In the genomic region with DNA sequence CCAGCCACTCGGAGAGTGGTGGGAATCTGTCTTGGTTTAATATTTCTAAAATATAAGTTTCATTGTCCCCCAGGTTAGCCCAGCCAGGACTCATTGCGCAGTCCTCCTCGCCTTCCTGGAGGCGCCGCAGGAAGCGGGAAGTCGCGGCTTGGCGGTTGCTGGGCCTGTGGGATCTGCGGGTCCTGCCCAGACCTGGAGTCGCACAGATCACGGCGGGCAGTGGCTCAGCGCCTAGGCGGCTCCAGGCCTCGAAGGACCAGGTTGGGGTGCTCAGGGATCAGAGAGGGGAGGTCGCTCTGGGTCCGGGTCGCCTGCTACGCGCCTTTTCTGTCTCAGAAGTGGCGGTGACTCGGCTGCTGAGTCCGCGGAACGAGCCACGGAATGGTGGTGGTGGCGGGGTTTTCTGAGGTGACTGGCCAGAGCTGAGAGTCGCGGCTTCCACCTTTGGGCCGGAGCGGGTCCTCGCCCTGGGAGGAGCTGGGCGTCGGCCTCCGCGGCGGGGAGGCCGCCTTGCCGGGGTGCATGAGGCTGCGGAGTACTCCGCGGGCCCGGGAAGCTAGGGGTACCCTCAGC, we compare ENCODE assay signal across 14 cellular contexts. TPM values are rescaled to one million over a fixed set of nuclear protein-coding genes. Genes with fewer than 3 reads are reported as not detected.
DNase-seq lines count a peak whose midpoint lies in the region; ATAC-seq and TF ChIP-seq lines count a peak whose summit lies in the region.
"Had no signal": no experiment of that assay in that cellular context is flagged by ENCODE, and none has a peak within 500 bp of the region (broad histone marks: within the 10 kb centered on the region; RNA-seq: fewer than 3 reads in every experiment).

No MANE protein-coding gene starts in this region.

- H3K9me3 Mint-ChIP-seq in activated T-cell treated with anti-CD3 and anti-CD28 coated beads, Interleukin-2, amount 50 U/mL, for 72 hours: no peaks in the 10 kb centered on the region
- no peaks in the 10 kb centered on the region for H3K9me3 Mint-ChIP-seq in activated T-cell treated with anti-CD3 and anti-CD28 coated beads, Interleukin-2, amount 50 U/mL, for 24 hours

- peak in 1 of 2 donors; percentile 19 for ATAC-seq in activated T-cell treated with anti-CD3 and anti-CD28 coated beads, Interleukin-2, amount 50 U/mL, for 72 hours (replicated peaks in 1 of 2)
- no peak for ATAC-seq in thoracic aorta (ENCODE audit: insufficient number of reproducible peaks, low FRiP score, low read depth)
- ATAC-seq: body of pancreas had no signal

- H3K36me3 Mint-ChIP-seq in activated T-cell treated with anti-CD3 and anti-CD28 coated beads, Interleukin-2, amount 50 U/mL, for 72 hours (ENCODE audit: insufficient read depth in 2 of 2): peaks cover 2 to 8% of the 10 kb centered on the region in 2 donors
- H3K36me3 Mint-ChIP-seq in activated T-cell treated with anti-CD3 and anti-CD28 coated beads, Interleukin-2, amount 50 U/mL, for 24 hours (ENCODE audit: low read depth): no peaks in the 10 kb centered on the region

- H3K27ac Mint-ChIP-seq in activated T-cell treated with anti-CD3 and anti-CD28 coated beads, Interleukin-2, amount 50 U/mL, for 72 hours: no peak overlapping the region
- H3K27ac Mint-ChIP-seq in activated T-cell treated with anti-CD3 and anti-CD28 coated beads, Interleukin-2, amount 50 U/mL, for 24 hours: no peak overlapping the region

- TF ChIP-seq CTCF in thoracic aorta (IDR thresholded peaks at IDR 0.05) (no peak), BE2C (IDR thresholded peaks at IDR 0.05; ENCODE audit: low read depth, low read length) (no peak)

- H3K4me1 Mint-ChIP-seq in activated T-cell treated with anti-CD3 and anti-CD28 coated beads, Interleukin-2, amount 50 U/mL, for 72 hours (ENCODE audit: low read depth): peaks cover 24% of the 10 kb centered on the region
- H3K4me1 Mint-ChIP-seq in activated T-cell treated with anti-CD3 and anti-CD28 coated beads, Interleukin-2, amount 50 U/mL, for 24 hours (ENCODE audit: low read depth): peaks cover 32% of the 10 kb centered on the region

- H3K36me3 ChIP-seq in iPS-15b (ENCODE audit: control insufficient read depth, insufficient read depth, low read length): no peaks in the 10 kb centered on the region
- H3K36me3 ChIP-seq in thoracic aorta: peaks cover 2% of the 10 kb centered on the region
- H3K36me3 ChIP-seq in BE2C: no peaks in the 10 kb centered on the region

- H3K4me1 ChIP-seq in iPS-15b (ENCODE audit: control insufficient read depth, insufficient read depth, low read length): peaks cover 2% of the 10 kb centered on the region
- peaks cover 3 to 30% of the 10 kb centered on the region in 2 donors for H3K4me1 ChIP-seq in thoracic aorta (ENCODE audit: control insufficient read depth in 1 of 2, low read depth in 2 of 2)
- no peaks in the 10 kb centered on the region for H3K4me1 ChIP-seq in BE2C
- H3K4me1 ChIP-seq: SJSA1 had no signal

- H3K27me3 ChIP-seq in iPS-15b (ENCODE audit: control insufficient read depth, insufficient read depth, low read length) (peaks cover 100% of the 10 kb centered on the region), thoracic aorta (replicated peaks; ENCODE audit: insufficient read depth) (no peaks in the 10 kb centered on the region), BE2C (no peaks in the 10 kb centered on the region)
- H3K27me3 ChIP-seq: SJSA1 had no signal

- peak overlapping the region; percentile 36 to 52 for H3K4me3 Mint-ChIP-seq in activated T-cell treated with anti-CD3 and anti-CD28 coated beads, Interleukin-2, amount 50 U/mL, for 72 hours
- no peak overlapping the region for H3K4me3 Mint-ChIP-seq in activated T-cell treated with anti-CD3 and anti-CD28 coated beads, Interleukin-2, amount 50 U/mL, for 24 hours
- H3K4me3 Mint-ChIP-seq: activated T-cell treated with anti-CD3 and anti-CD28 coated beads, Interleukin-2, amount 50 U/mL, for 4 hours had no signal

- H3K27ac ChIP-seq in thoracic aorta: no peak overlapping the region
- H3K27ac ChIP-seq: body of pancreas, SJSA1 had no signal

- peaks cover 83% of the 10 kb centered on the region for H3K27me3 Mint-ChIP-seq in activated T-cell treated with anti-CD3 and anti-CD28 coated beads, Interleukin-2, amount 50 U/mL, for 72 hours (ENCODE audit: low read depth)
- H3K27me3 Mint-ChIP-seq in activated T-cell treated with anti-CD3 and anti-CD28 coated beads, Interleukin-2, amount 50 U/mL, for 24 hours: peaks cover 95% of the 10 kb centered on the region

- H3K4me3 ChIP-seq in iPS-15b (ENCODE audit: low read depth, low read length) (peak overlapping the region; percentile 22), thoracic aorta (peak overlapping the region; percentile 44), BE2C (ENCODE audit: low read depth, low read length) (no peak overlapping the region)
- H3K4me3 ChIP-seq: body of pancreas, SJSA1 had no signal

- DNase-seq in activated T-cell treated with anti-CD3 and anti-CD28 coated beads, Interleukin-2, amount 50 U/mL, for 72 hours: no peak
- DNase-seq in activated T-cell treated with anti-CD3 and anti-CD28 coated beads, Interleukin-2, amount 50 U/mL, for 24 hours: no peak
- DNase-seq in thoracic aorta (ENCODE audit: low spot score): no peak
- DNase-seq in BE2C: no peak
- no peak for DNase-seq in activated naive CD4-positive, alpha-beta T cell (lab: John Stamatoyannopoulos, UW)
- DNase-seq: activated T-cell treated with anti-CD3 and anti-CD28 coated beads, Interleukin-2, amount 50 U/mL, for 4 hours; body of pancreas; GOT3; hypothalamus; midbrain; NCI-H1105 treated with DMSO at 0.1 percent for 48 hours; substantia nigra had no signal

- H3K9me3 ChIP-seq in iPS-15b (ENCODE audit: control insufficient read depth, insufficient read depth, low read length) (no peaks in the 10 kb centered on the region), thoracic aorta (no peaks in the 10 kb centered on the region), BE2C (no peaks in the 10 kb centered on the region)
- H3K9me3 ChIP-seq: body of pancreas, SJSA1 had no signal

- no peak overlapping the region for H3K9ac ChIP-seq in iPS-15b (ENCODE audit: low read depth, low read length)

RNA-seq across cellular contexts. Expression of gene HOXD3, which starts 2.7 kb away (rescaled TPM):
- total RNA-seq in activated T-cell treated with anti-CD3 and anti-CD28 coated beads, Interleukin-2, amount 50 U/mL, for 72 hours: not detected
- total RNA-seq in thoracic aorta: 1 to 10 TPM; 1.2 to 3.9 TPM
- 4.3 TPM for polyA plus RNA-seq in BE2C (2012; ENCODE audit: insufficient read depth, insufficient read length, low read depth)
- total RNA-seq: activated T-cell treated with anti-CD3 and anti-CD28 coated beads, Interleukin-2, amount 50 U/mL, for 4 hours had no signal

RNA-seq across cellular contexts. Expression of gene HOXD4, which starts 8.4 kb away (rescaled TPM):
- not detected for total RNA-seq in activated T-cell treated with anti-CD3 and anti-CD28 coated beads, Interleukin-2, amount 50 U/mL, for 72 hours
- 1 to 10 TPM; 4.8 to 9.3 TPM for total RNA-seq in thoracic aorta
- 3.7 TPM for polyA plus RNA-seq in BE2C (2012; ENCODE audit: insufficient read depth, insufficient read length, low read depth)
- total RNA-seq: activated T-cell treated with anti-CD3 and anti-CD28 coated beads, Interleukin-2, amount 50 U/mL, for 4 hours had no signal

RNA-seq across cellular contexts. Expression of gene HOXD1, which starts 28.7 kb away (rescaled TPM):
- not detected for total RNA-seq in activated T-cell treated with anti-CD3 and anti-CD28 coated beads, Interleukin-2, amount 50 U/mL, for 72 hours
- total RNA-seq in thoracic aorta: under 1 TPM in 1 of 2 donors, not detected in 1; 0.71 TPM
- 0.45 TPM for polyA plus RNA-seq in BE2C (2012; ENCODE audit: insufficient read depth, insufficient read length, low read depth)
- total RNA-seq: activated T-cell treated with anti-CD3 and anti-CD28 coated beads, Interleukin-2, amount 50 U/mL, for 4 hours; SJSA1 had no signal

RNA-seq across cellular contexts. Expression of gene HOXD8, which starts 30.3 kb away (rescaled TPM):
- total RNA-seq in activated T-cell treated with anti-CD3 and anti-CD28 coated beads, Interleukin-2, amount 50 U/mL, for 72 hours: not detected
- 10 to 100 TPM in 1 of 2 donors, 1 to 10 TPM in 1; 3.9 to 11.2 TPM for total RNA-seq in thoracic aorta
- 14.6 TPM for polyA plus RNA-seq in BE2C (2012; ENCODE audit: insufficient read depth, insufficient read length, low read depth)

RNA-seq across cellular contexts. Expression of gene HOXD9, which starts 37.2 kb away (rescaled TPM):
- total RNA-seq in activated T-cell treated with anti-CD3 and anti-CD28 coated beads, Interleukin-2, amount 50 U/mL, for 72 hours: not detected
- 1 to 10 TPM in 1 of 2 donors, not detected in 1; 1.4 TPM for total RNA-seq in thoracic aorta
- 22.9 TPM for polyA plus RNA-seq in BE2C (2012; ENCODE audit: insufficient read depth, insufficient read length, low read depth)
- total RNA-seq: activated T-cell treated with anti-CD3 and anti-CD28 coated beads, Interleukin-2, amount 50 U/mL, for 4 hours had no signal

Comparison
In these comparisons a context has a peak if more than half of its experiments do, and no peak if none do; other contexts are left out.
1. RNA of gene HOXD4, which starts 8.4 kb away (total RNA-seq): 4.8 to 9.3 TPM in thoracic aorta; not detected in activated T-cell treated with anti-CD3 and anti-CD28 coated beads, Interleukin-2, amount 50 U/mL, for 72 hours; every median in the first group is over 4 times any median in the second.